1 cellular context compared by ENCODE assay signal in genomic region chr5:63053019-63053638, GRCh38.
TF ChIP-seq lines count a peak whose summit lies in the region.

No MANE protein-coding gene starts in this region.

TF ChIP-seq in HepG2, 621 proteins besides CTCF, POLR2A, EP300 and RAD21 (continued from another document):
- TF ChIP-seq HINFP (CRISPR knock-in tag; IDR thresholded peaks at IDR 0.05; ENCODE audit: low read depth) = no peak
